Comparison of ENCODE assay signal across 8 cellular contexts in genomic region chr11:9787981-9788521, GRCh38.
DNase-seq lines count a peak whose midpoint lies in the region; ATAC-seq and TF ChIP-seq lines count a peak whose summit lies in the region.
"Had no signal": no experiment of that assay in that cellular context is flagged by ENCODE, and none has a peak within 500 bp of the region (broad histone marks: within the 10 kb centered on the region; RNA-seq: fewer than 3 reads in every experiment).

No MANE protein-coding gene starts in this region.

- peak overlapping the region; percentile 17 for H3K27ac ChIP-seq in angular gyrus (ENCODE audit: low read depth, low read length)

- no peaks in the 10 kb centered on the region for H3K9me3 Mint-ChIP-seq in type B pancreatic cell

- H3K27ac Mint-ChIP-seq in type B pancreatic cell = no peak overlapping the region

- peak overlapping the region; percentile 9 for H3K4me3 Mint-ChIP-seq in type B pancreatic cell

- H3K27me3 Mint-ChIP-seq in type B pancreatic cell = no peaks in the 10 kb centered on the region

- DNase-seq in HS-27A (ENCODE audit: low read depth) (peak; percentile 81), kidney tubule cell (ENCODE audit: low spot score) (peak; percentile 95), type B pancreatic cell (ENCODE audit: extremely low spot score, unreplicated experiment) (no peak)
- no peak for DNase-seq in stimulated activated CD4-positive, alpha-beta T cell treated with anti-CD3 and anti-CD28 coated beads, Interleukin-4, amount 100 ng/mL, for 24 hours
- no peak for DNase-seq in activated CD4-positive, alpha-beta T cell treated with anti-CD3 and anti-CD28 coated beads, Interleukin-2, amount 50 U/mL, for 1 hour
- DNase-seq: effector CD8-positive, alpha-beta T cell had no signal

- no peak for ATAC-seq in HG03095 (IDR thresholded peaks at IDR 0.05; ENCODE audit: unreplicated experiment)

- H3K36me3 Mint-ChIP-seq in type B pancreatic cell = peaks cover 25% of the 10 kb centered on the region

- H3K4me1 Mint-ChIP-seq in type B pancreatic cell (ENCODE audit: unreplicated experiment) = peaks cover 11% of the 10 kb centered on the region

- TF ChIP-seq CTCF in type B pancreatic cell (conservative IDR thresholded peaks at IDR 0.05) = no peak

Comparison
In these comparisons a context has a peak if more than half of its experiments do, and no peak if none do; other contexts are left out.
1. DNase-seq: peak in HS-27A (single experiment) and kidney tubule cell (single experiment); none in type B pancreatic cell (single experiment), stimulated activated CD4-positive, alpha-beta T cell treated with anti-CD3 and anti-CD28 coated beads, Interleukin-4, amount 100 ng/mL, for 24 hours (single experiment) and activated CD4-positive, alpha-beta T cell treated with anti-CD3 and anti-CD28 coated beads, Interleukin-2, amount 50 U/mL, for 1 hour (single experiment).